ENCODE assay signal across 10 cellular contexts in the genomic region with DNA sequence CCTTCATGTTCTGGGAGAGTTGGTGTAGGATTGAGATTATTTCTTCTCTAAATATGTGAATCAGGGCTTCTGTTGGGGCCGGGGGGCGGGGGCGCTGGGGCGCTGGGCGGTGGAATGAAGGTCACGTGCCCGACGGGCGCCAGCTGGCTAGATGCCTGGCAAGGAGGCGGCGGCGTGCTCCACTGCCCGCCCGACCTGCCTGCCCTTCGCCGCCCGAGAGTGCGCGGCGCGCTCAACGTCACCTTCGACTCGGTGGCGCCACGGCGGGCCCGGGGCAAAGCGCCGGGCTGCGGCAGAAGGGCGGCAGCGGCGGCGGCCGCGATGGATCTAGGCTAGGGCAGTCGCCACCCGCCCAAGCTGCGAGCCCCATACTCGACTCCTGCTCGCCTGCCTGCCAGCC. TPM values are rescaled to one million over a fixed set of nuclear protein-coding genes. Genes with fewer than 3 reads are reported as not detected.
DNase-seq lines count a peak whose midpoint lies in the region; ATAC-seq, FAIRE-seq and TF ChIP-seq lines count a peak whose summit lies in the region.
"Had no signal": no experiment of that assay in that cellular context is flagged by ENCODE, and none has a peak within 500 bp of the region (broad histone marks: within the 10 kb centered on the region; RNA-seq: fewer than 3 reads in every experiment).

No MANE protein-coding gene starts in this region.

- TF ChIP-seq CTCF in 22Rv1 (IDR thresholded peaks at IDR 0.05) (peak; percentile 19; the same call in 1 of the 2 replicates), mammary epithelial cell (conservative IDR thresholded peaks at IDR 0.05 in 1 of 2, IDR thresholded peaks at IDR 0.05 in 1 of 2; ENCODE audit: extremely low read depth in 1 of 2, insufficient read depth in 1 of 2, low read depth in 1 of 2, low read length in 2 of 2) (no peak), lung (IDR thresholded peaks at IDR 0.05; ENCODE audit: control extremely low read depth, extremely low read depth) (no peak), D721Med (IDR thresholded peaks at IDR 0.05; ENCODE audit: insufficient read depth, missing control alignments) (no peak), A673 (conservative IDR thresholded peaks at IDR 0.05; ENCODE audit: low read depth, low read length) (no peak)

- H3K27me3 ChIP-seq in mammary epithelial cell (ENCODE audit: insufficient read depth, low read length) (no peaks in the 10 kb centered on the region), lung (ENCODE audit: control insufficient read depth, insufficient read depth) (no peaks in the 10 kb centered on the region), A673 (replicated peaks; ENCODE audit: insufficient read depth, low read depth, low read length, poor library complexity) (peaks cover 11% of the 10 kb centered on the region)

- no peak overlapping the region for H3K9ac ChIP-seq in mammary epithelial cell (ENCODE audit: insufficient read depth, low read length)

- H3K9me3 ChIP-seq in mammary epithelial cell (replicated peaks; ENCODE audit: insufficient read depth, low read length) = peaks cover 7% of the 10 kb centered on the region
- H3K9me3 ChIP-seq in lung (ENCODE audit: control insufficient read depth in 2 of 2, insufficient read depth in 1 of 2, low read length in 1 of 2) = peaks cover 4 to 6% of the 10 kb centered on the region in 2 donors
- peaks cover 5% of the 10 kb centered on the region for H3K9me3 ChIP-seq in A673 (ENCODE audit: low read depth, low read length, poor library complexity, severe bottlenecking)
- H3K9me3 ChIP-seq: neutrophil had no signal

- H3K36me3 ChIP-seq in mammary epithelial cell (ENCODE audit: insufficient read depth, low read length) (no peaks in the 10 kb centered on the region), lung (ENCODE audit: control insufficient read depth in 2 of 2, insufficient read depth in 2 of 2, low read length in 2 of 2) (no peaks in the 10 kb centered on the region), A673 (ENCODE audit: insufficient read depth, low read length, poor library complexity, severe bottlenecking) (no peaks in the 10 kb centered on the region)
- H3K36me3 ChIP-seq: neutrophil had no signal

- dilution Hi-C loops in mammary epithelial cell (cut with HindIII; ENCODE audit: low sequenced_read_pairs) = no loop called here

- H4K20me1 ChIP-seq in mammary epithelial cell (ENCODE audit: insufficient read depth, low read length) = no peaks in the 10 kb centered on the region

- CTCF ChIA-PET in mammary epithelial cell (lab: Charles Lee; ENCODE audit: low non-redundant PET) (no interaction called here), A673 (lab: Charles Lee) (no interaction called here)

- H3K4me1 ChIP-seq in mammary epithelial cell (ENCODE audit: insufficient read depth, low read length) (no peaks in the 10 kb centered on the region), lung (ENCODE audit: control insufficient read depth in 2 of 2, insufficient read depth in 2 of 2, low read length in 2 of 2) (no peaks in the 10 kb centered on the region), A673 (ENCODE audit: insufficient read depth, low read length, poor library complexity, severe bottlenecking) (no peaks in the 10 kb centered on the region)

- in situ Hi-C loops in mammary epithelial cell (cut with MboI; ENCODE audit: low sequenced_read_pairs in 2 of 2) = no loop called here

- BruUV-seq in mammary epithelial cell (replicated peaks; lab: Mats Ljungman, UMichigan) (no TSS peak), A673 (replicated peaks; lab: Mats Ljungman, UMichigan) (no TSS peak)

- no CpG with 5 or more reads among the region's 42 CpGs for WGBS in mammary epithelial cell (ENCODE audit: low coverage, missing lambda C conversion rate)
- 5 to 7% methylated on average over 21 to 42 of the region's 42 CpGs for WGBS in lung, 2 donors

- POLR2A ChIA-PET in A673 (lab: Charles Lee; ENCODE audit: low non-redundant PET) = no interaction called here

- intact Hi-C loops in mammary epithelial cell (cut with micrococcal nuclease) = no loop called here
- intact Hi-C loops in A673 (cut with micrococcal nuclease; ENCODE audit: unreplicated experiment) = no loop called here

- H3K27ac ChIP-seq in 22Rv1 (peak overlapping the region; percentile 37), mammary epithelial cell (ENCODE audit: insufficient read depth, low read depth, low read length) (no peak overlapping the region), lung (ENCODE audit: low read depth in 1 of 2, low read length in 1 of 2) (no peak overlapping the region), A673 (ENCODE audit: low read depth, low read length, poor library complexity, severe bottlenecking) (no peak overlapping the region)
- H3K27ac ChIP-seq: neutrophil had no signal

- H2AFZ ChIP-seq in mammary epithelial cell (ENCODE audit: low read depth, low read length) = peak overlapping the region; percentile 64

- ATAC-seq in lung (ENCODE audit: insufficient read depth, low FRiP score) = peak; percentile 34
- ATAC-seq in GM18867 (IDR thresholded peaks at IDR 0.05; ENCODE audit: unreplicated experiment) = no peak

- peak overlapping the region; percentile 76 for H3K4me2 ChIP-seq in mammary epithelial cell (ENCODE audit: insufficient read depth, low read depth, low read length)

- peak overlapping the region in 2 of 3 experiments; percentile 15 to 16 for H3K4me3 ChIP-seq in mammary epithelial cell (replicated peaks in 1 of 3; ENCODE audit: insufficient read depth in 1 of 3, low read depth in 2 of 3, low read length in 3 of 3)
- no peak overlapping the region for H3K4me3 ChIP-seq in lung
- no peak overlapping the region for H3K4me3 ChIP-seq in A673 (ENCODE audit: low read depth, low read length, poor library complexity, severe bottlenecking)

- no peak for FAIRE-seq in D721Med (lab: Jason Lieb, UNC)

- DNase-seq in NCI-H2029 treated with DMSO at 0.1 percent for 48 hours (lab: John Stamatoyannopoulos, UW) = peak; percentile 52
- no peak for DNase-seq in mammary epithelial cell
- peak; percentile 38 for DNase-seq in lung (ENCODE audit: low spot score)
- no peak for DNase-seq in AG08396 (ENCODE audit: low spot score)
- no peak for DNase-seq in D721Med (ENCODE audit: insufficient read length, low spot score)
- DNase-seq in A673 (ENCODE audit: low spot score) = no peak

- H3K79me2 ChIP-seq in mammary epithelial cell (ENCODE audit: insufficient read depth, low read length) = no peaks in the 10 kb centered on the region

RNA-seq across cellular contexts. Expression of a gene that starts 47.0 kb away (rescaled TPM):
- total RNA-seq in mammary epithelial cell (not detected), lung (under 1 TPM in 1 of 2 donors, not detected in 1; 0.14 TPM), A673 (2021) (not detected in 2 replicates)
- polyA plus RNA-seq in mammary epithelial cell (not detected), lung (under 1 TPM; 0.01 to 0.02 TPM)
- polyA minus RNA-seq in mammary epithelial cell = not detected
- polyA plus RNA-seq: IgD-negative memory B cell had no signal

RNA-seq across cellular contexts. Expression of a gene that starts 48.7 kb away (rescaled TPM):
- total RNA-seq in mammary epithelial cell (10 to 100 TPM; 30.0 to 31.5 TPM), lung (10 to 100 TPM; 27.7 to 58.4 TPM), A673 (2021) (31.5 and 32.0 TPM in 2 replicates)
- polyA plus RNA-seq in mammary epithelial cell (24.8 TPM), lung (10 to 100 TPM; 34.3 to 51.1 TPM)
- 40.2 TPM for polyA minus RNA-seq in mammary epithelial cell

Comparison
In these comparisons a context has a peak if more than half of its experiments do, and no peak if none do; other contexts are left out.
1. DNase-seq: peak in NCI-H2029 treated with DMSO at 0.1 percent for 48 hours (single experiment) and lung (single experiment); none in mammary epithelial cell (single experiment), AG08396 (single experiment), D721Med (single experiment) and A673 (single experiment).
2. H3K4me3 ChIP-seq: peak in mammary epithelial cell (2 of 3); none in lung (single experiment) and A673 (single experiment).